ENCODE assay signal across 1 cellular context in genomic region chr3:39140341-39140971, GRCh38.
TF ChIP-seq lines count a peak whose summit lies in the region.

No MANE protein-coding gene starts in this region.

TF ChIP-seq in GM12878, 131 proteins besides CTCF, POLR2A, EP300 and RAD21:
- TF ChIP-seq POLR2AphosphoS5 (IDR thresholded peaks at IDR 0.05; ENCODE audit: low read length) (peak; percentile 14; the same call in 1 of the 2 replicates), CEBPZ (IDR thresholded peaks at IDR 0.05; ENCODE audit: low read depth, low read length) (no peak)
